14 cellular contexts compared by ENCODE assay signal in the genomic region with DNA sequence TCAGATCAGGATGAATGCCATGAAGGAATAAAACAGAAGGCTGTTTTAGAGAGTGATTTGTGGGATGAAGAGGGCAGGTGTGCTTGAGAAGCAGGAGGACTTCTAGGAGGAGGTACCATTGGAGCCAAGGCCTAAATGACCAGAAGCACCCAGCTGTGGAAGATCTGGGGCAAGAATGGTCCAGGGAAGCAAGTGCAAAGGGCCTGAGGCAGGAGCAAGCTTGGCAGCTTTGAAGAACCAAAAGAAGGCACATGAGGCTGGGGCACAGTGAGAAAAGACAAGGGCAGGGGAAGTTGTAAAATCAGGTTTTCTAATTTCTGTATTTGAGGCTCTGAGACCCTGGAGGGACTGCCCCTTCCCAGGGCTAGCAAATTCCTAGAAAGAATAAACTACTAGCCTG. TPM values are rescaled to one million over a fixed set of nuclear protein-coding genes. Genes with fewer than 3 reads are reported as not detected.
A peak's percentile ranks its signal among the peaks of the same experiment; 100 is the strongest.
DNase-seq lines count a peak whose midpoint lies in the region; ATAC-seq and TF ChIP-seq lines count a peak whose summit lies in the region.
"Had no signal": no experiment of that assay in that cellular context is flagged by ENCODE, and none has a peak within 500 bp of the region (broad histone marks: within the 10 kb centered on the region; RNA-seq: fewer than 3 reads in every experiment).

No MANE protein-coding gene starts in this region.

- DNase-seq in activated naive CD8-positive, alpha-beta T cell treated with anti-CD3 and anti-CD28 coated beads, Interleukin-2, amount 10 ng/mL, durations not matched to agents 7 days and 5 days: no peak
- no peak for DNase-seq in activated naive CD8-positive, alpha-beta T cell treated with anti-CD3 and anti-CD28 coated beads for 36 hours
- DNase-seq in glutamatergic neuron (no peak), neural crest cell (ENCODE audit: low read depth, low spot score) (no peak)
- DNase-seq in stimulated activated naive CD8-positive, alpha-beta T cell treated with anti-CD3 and anti-CD28 coated beads, Interleukin-15, Interleukin-2, amounts not matched to agents 100 U/mL and 50 U/mL, for 24 hours: no peak
- DNase-seq: BE2C; CD4-positive, alpha-beta memory T cell; DMS153; GF-D8; GOT3; HFFc6 had no signal

- no peak overlapping the region for H3K4me3 Mint-ChIP-seq in activated naive CD8-positive, alpha-beta T cell treated with anti-CD3 and anti-CD28 coated beads, Interleukin-2, amount 10 ng/mL, durations not matched to agents 7 days and 5 days
- H3K4me3 Mint-ChIP-seq in activated naive CD8-positive, alpha-beta T cell treated with anti-CD3 and anti-CD28 coated beads for 36 hours: no peak overlapping the region
- H3K4me3 Mint-ChIP-seq in glutamatergic neuron (ENCODE audit: unreplicated experiment) (no peak overlapping the region), neural crest cell (no peak overlapping the region)
- H3K4me3 Mint-ChIP-seq: CD4-positive, alpha-beta memory T cell; HFFc6 had no signal

- no peaks in the 10 kb centered on the region for H3K9me3 Mint-ChIP-seq in activated naive CD8-positive, alpha-beta T cell treated with anti-CD3 and anti-CD28 coated beads, Interleukin-2, amount 10 ng/mL, durations not matched to agents 7 days and 5 days
- no peaks in the 10 kb centered on the region for H3K9me3 Mint-ChIP-seq in activated naive CD8-positive, alpha-beta T cell treated with anti-CD3 and anti-CD28 coated beads for 36 hours
- H3K9me3 Mint-ChIP-seq in glutamatergic neuron (ENCODE audit: unreplicated experiment): peaks cover 11% of the 10 kb centered on the region
- H3K9me3 Mint-ChIP-seq in neural crest cell: no peaks in the 10 kb centered on the region
- H3K9me3 Mint-ChIP-seq: CD4-positive, alpha-beta memory T cell; HFFc6 had no signal

- H3K27me3 Mint-ChIP-seq in activated naive CD8-positive, alpha-beta T cell treated with anti-CD3 and anti-CD28 coated beads, Interleukin-2, amount 10 ng/mL, durations not matched to agents 7 days and 5 days: peaks cover 19% of the 10 kb centered on the region
- no peaks in the 10 kb centered on the region for H3K27me3 Mint-ChIP-seq in activated naive CD8-positive, alpha-beta T cell treated with anti-CD3 and anti-CD28 coated beads for 36 hours
- peaks cover 13% of the 10 kb centered on the region for H3K27me3 Mint-ChIP-seq in glutamatergic neuron (ENCODE audit: unreplicated experiment)
- H3K27me3 Mint-ChIP-seq in neural crest cell (ENCODE audit: low read depth): no peaks in the 10 kb centered on the region

- no peaks in the 10 kb centered on the region for H3K4me1 Mint-ChIP-seq in activated naive CD8-positive, alpha-beta T cell treated with anti-CD3 and anti-CD28 coated beads, Interleukin-2, amount 10 ng/mL, durations not matched to agents 7 days and 5 days
- H3K4me1 Mint-ChIP-seq in activated naive CD8-positive, alpha-beta T cell treated with anti-CD3 and anti-CD28 coated beads for 36 hours: no peaks in the 10 kb centered on the region
- peaks cover 22% of the 10 kb centered on the region for H3K4me1 Mint-ChIP-seq in glutamatergic neuron (ENCODE audit: low read depth, unreplicated experiment)
- H3K4me1 Mint-ChIP-seq in neural crest cell: peaks cover 27% of the 10 kb centered on the region
- H3K4me1 Mint-ChIP-seq: CD4-positive, alpha-beta memory T cell had no signal

- H3K36me3 Mint-ChIP-seq in activated naive CD8-positive, alpha-beta T cell treated with anti-CD3 and anti-CD28 coated beads, Interleukin-2, amount 10 ng/mL, durations not matched to agents 7 days and 5 days: no peaks in the 10 kb centered on the region
- H3K36me3 Mint-ChIP-seq in activated naive CD8-positive, alpha-beta T cell treated with anti-CD3 and anti-CD28 coated beads for 36 hours: no peaks in the 10 kb centered on the region
- H3K36me3 Mint-ChIP-seq in glutamatergic neuron (ENCODE audit: unreplicated experiment) (no peaks in the 10 kb centered on the region), neural crest cell (ENCODE audit: low read depth) (no peaks in the 10 kb centered on the region)
- H3K36me3 Mint-ChIP-seq: CD4-positive, alpha-beta memory T cell had no signal

- no peak for TF ChIP-seq CTCF in glutamatergic neuron (IDR thresholded peaks at IDR 0.05; ENCODE audit: partially characterized antibody, unreplicated experiment)
- no peak for TF ChIP-seq CTCF in neural crest cell (conservative IDR thresholded peaks at IDR 0.05)

- ATAC-seq in activated naive CD8-positive, alpha-beta T cell treated with anti-CD3 and anti-CD28 coated beads, Interleukin-2, amount 10 ng/mL, durations not matched to agents 7 days and 5 days (ENCODE audit: low read depth): no peak
- no peak for ATAC-seq in stimulated activated naive CD8-positive, alpha-beta T cell treated with anti-CD3 and anti-CD28 coated beads, Interleukin-15, Interleukin-2, amounts not matched to agents 100 U/mL and 50 U/mL, for 24 hours
- ATAC-seq in HG02938 (IDR thresholded peaks at IDR 0.05; ENCODE audit: unreplicated experiment) (no peak), HG03039 (IDR thresholded peaks at IDR 0.05; ENCODE audit: unreplicated experiment) (no peak)

- H3K27ac Mint-ChIP-seq in activated naive CD8-positive, alpha-beta T cell treated with anti-CD3 and anti-CD28 coated beads, Interleukin-2, amount 10 ng/mL, durations not matched to agents 7 days and 5 days: peak overlapping the region; percentile 37
- no peak overlapping the region for H3K27ac Mint-ChIP-seq in activated naive CD8-positive, alpha-beta T cell treated with anti-CD3 and anti-CD28 coated beads for 36 hours
- H3K27ac Mint-ChIP-seq in glutamatergic neuron (ENCODE audit: unreplicated experiment) (peak overlapping the region; percentile 67), neural crest cell (ENCODE audit: unreplicated experiment) (peak overlapping the region; percentile 65)
- H3K27ac Mint-ChIP-seq: CD4-positive, alpha-beta memory T cell; HFFc6 had no signal

- POLR2A ChIA-PET in activated naive CD8-positive, alpha-beta T cell treated with anti-CD3 and anti-CD28 coated beads, Interleukin-2, amount 10 ng/mL, durations not matched to agents 7 days and 5 days (lab: Charles Lee): no interaction called here

RNA-seq across cellular contexts. Expression of a gene that starts 9.8 kb away (rescaled TPM):
- under 1 TPM; 0.26 to 0.30 TPM for total RNA-seq in activated naive CD8-positive, alpha-beta T cell treated with anti-CD3 and anti-CD28 coated beads, Interleukin-2, amount 10 ng/mL, durations not matched to agents 7 days and 5 days
- not detected for total RNA-seq in activated naive CD8-positive, alpha-beta T cell treated with anti-CD3 and anti-CD28 coated beads for 36 hours
- total RNA-seq in glutamatergic neuron (ENCODE audit: unreplicated experiment): 5.8 TPM
- total RNA-seq in neural crest cell: 6.1 and 6.7 TPM in 2 replicates
- total RNA-seq: HT-29 had no signal

RNA-seq across cellular contexts. Expression of a gene that starts 47.8 kb away (rescaled TPM):
- 10 to 100 TPM; 17.3 to 18.4 TPM for total RNA-seq in activated naive CD8-positive, alpha-beta T cell treated with anti-CD3 and anti-CD28 coated beads, Interleukin-2, amount 10 ng/mL, durations not matched to agents 7 days and 5 days
- 10 to 100 TPM; 13.4 to 13.6 TPM for total RNA-seq in activated naive CD8-positive, alpha-beta T cell treated with anti-CD3 and anti-CD28 coated beads for 36 hours
- total RNA-seq in glutamatergic neuron (ENCODE audit: unreplicated experiment) (19.0 TPM), neural crest cell (19.5 and 19.8 TPM in 2 replicates)
